Comparison of ENCODE assay signal across 8 cellular contexts in the genomic region with DNA sequence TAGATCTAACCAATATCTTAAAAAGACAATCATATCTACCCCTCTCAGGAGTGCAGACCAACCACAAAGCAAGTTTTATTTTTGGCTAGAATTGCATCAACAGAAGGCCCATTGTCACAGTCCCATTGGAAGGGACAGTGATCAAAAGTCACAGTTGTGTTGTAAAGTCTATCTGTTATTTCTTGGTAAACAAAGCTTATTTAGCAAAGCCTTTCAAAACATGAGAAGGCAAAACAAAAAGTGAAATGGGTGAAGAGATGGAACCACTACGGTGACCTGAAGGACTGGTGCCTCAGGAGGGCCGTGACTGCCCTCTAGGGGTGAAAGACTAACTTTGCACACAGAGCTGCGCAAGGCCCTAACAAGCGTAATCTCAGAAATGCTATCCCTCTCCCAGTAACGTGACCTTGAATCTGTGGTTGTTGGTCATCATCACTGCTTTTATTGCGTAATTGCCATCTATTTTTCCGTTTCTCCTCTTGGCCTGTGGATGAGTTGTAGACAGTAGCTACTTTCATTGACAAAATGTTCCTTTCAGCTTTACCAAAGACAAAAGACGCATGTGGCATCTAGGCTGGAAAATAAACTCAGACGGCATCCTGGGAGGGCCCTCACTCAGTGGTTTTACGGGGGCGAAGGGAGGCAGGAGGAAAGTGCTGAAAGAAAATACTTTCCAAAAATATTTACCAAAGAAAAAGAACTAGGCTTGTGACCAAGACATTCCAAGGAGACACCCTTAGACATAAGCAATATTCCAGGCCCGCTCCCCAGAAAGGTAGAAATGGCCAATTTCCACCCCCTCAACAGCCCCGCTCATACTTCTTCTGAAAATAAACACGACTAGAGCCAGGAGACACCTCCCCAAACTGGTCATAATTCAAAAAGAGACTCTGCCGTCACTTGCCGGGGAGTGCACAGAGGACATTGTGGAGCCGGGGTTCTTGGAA.
DNase-seq lines count a peak whose midpoint lies in the region; ATAC-seq and TF ChIP-seq lines count a peak whose summit lies in the region.

No MANE protein-coding gene starts in this region.

- H2BK120ac ChIP-seq in neuronal stem cell (ENCODE audit: low read depth, low read length): no peak overlapping the region

- H3K9me3 Mint-ChIP-seq in activated T-helper 1 cell treated with anti-CD3 and anti-CD28 coated beads, Interleukin-12 subunit alpha, Interleukin-12 subunit beta, Interleukin-2, Interleukin-4 antibody, amounts not matched to agents 30 ng/mL and 10 ng/mL and 1 ng/mL, durations not matched to agents 14 hours and 24 hours and 36 hours: no peaks in the 10 kb centered on the region

- H2AFZ ChIP-seq in neuronal stem cell (ENCODE audit: low read length): peak overlapping the region; percentile 34

- H3K27me3 Mint-ChIP-seq in activated T-helper 1 cell treated with anti-CD3 and anti-CD28 coated beads, Interleukin-12 subunit alpha, Interleukin-12 subunit beta, Interleukin-2, Interleukin-4 antibody, amounts not matched to agents 30 ng/mL and 10 ng/mL and 1 ng/mL, durations not matched to agents 14 hours and 24 hours and 36 hours (ENCODE audit: insufficient read depth): no peaks in the 10 kb centered on the region

- H3K4me1 ChIP-seq in Peyer's patch (no peaks in the 10 kb centered on the region), neuronal stem cell (ENCODE audit: control insufficient read depth in 2 of 2, insufficient read depth in 1 of 2, low read depth in 1 of 2, low read length in 2 of 2) (no peaks in the 10 kb centered on the region)

- H3K4ac ChIP-seq in neuronal stem cell (ENCODE audit: low read length): no peak overlapping the region

- H3K36me3 Mint-ChIP-seq in activated T-helper 1 cell treated with anti-CD3 and anti-CD28 coated beads, Interleukin-12 subunit alpha, Interleukin-12 subunit beta, Interleukin-2, Interleukin-4 antibody, amounts not matched to agents 30 ng/mL and 10 ng/mL and 1 ng/mL, durations not matched to agents 14 hours and 24 hours and 36 hours (ENCODE audit: low read depth): no peaks in the 10 kb centered on the region

- H3K4me3 ChIP-seq in Peyer's patch (no peak overlapping the region), fibroblast of mammary gland (ENCODE audit: control insufficient read depth, low read depth, low read length) (no peak overlapping the region), neuronal stem cell (ENCODE audit: low read length in 2 of 2) (no peak overlapping the region)

- H4K91ac ChIP-seq in neuronal stem cell (ENCODE audit: low read depth, low read length, poor library complexity): no peak overlapping the region

- DNase-seq in DMS114 treated with DMSO at 0.1 percent for 48 hours (lab: John Stamatoyannopoulos, UW; ENCODE audit: unreplicated experiment) (peak; percentile 27), GM20000 (ENCODE audit: low spot score) (peak; percentile 63), Peyer's patch (peak in 2 of 3 donors; percentile 37 to 84), fibroblast of mammary gland (ENCODE audit: low read depth) (peak; percentile 96), neuronal stem cell (ENCODE audit: low spot score) (peak; percentile 76), stromal cell of bone marrow (ENCODE audit: low read depth) (peak; percentile 93)
- peak; percentile 60 for DNase-seq in activated T-helper 1 cell treated with anti-CD3 and anti-CD28 coated beads, Interleukin-12 subunit alpha, Interleukin-12 subunit beta, Interleukin-2, Interleukin-4 antibody, amounts not matched to agents 30 ng/mL and 10 ng/mL and 1 ng/mL, durations not matched to agents 14 hours and 24 hours and 36 hours (ENCODE audit: low spot score)

- ATAC-seq in HG03575 (IDR thresholded peaks at IDR 0.05; ENCODE audit: extremely low read depth, insufficient number of reproducible peaks, low FRiP score, unreplicated experiment): peak; percentile 88

- no peak overlapping the region for H3K18ac ChIP-seq in neuronal stem cell (ENCODE audit: low read length)

- H2BK12ac ChIP-seq in neuronal stem cell (ENCODE audit: low read length): no peak overlapping the region

- WGBS in neuronal stem cell (ENCODE audit: extremely low coverage in 2 of 2, insufficient read length in 2 of 2, insufficient replicate concordance in 1 of 2), 2 donors: no CpG with 5 or more reads among the region's 17 CpGs

- TF ChIP-seq CTCF in GM20000 (IDR thresholded peaks at IDR 0.05; ENCODE audit: extremely low read depth, missing control alignments): peak; percentile 79
- TF ChIP-seq CTCF in Peyer's patch (IDR thresholded peaks at IDR 0.05): peak; percentile 63 to 91 (median 86)
- TF ChIP-seq CTCF in fibroblast of mammary gland (conservative IDR thresholded peaks at IDR 0.05; ENCODE audit: control insufficient read depth, insufficient read depth, low read depth, low read length): peak; percentile 98

- no peak overlapping the region for H3K23ac ChIP-seq in neuronal stem cell (ENCODE audit: low read depth, low read length, poor library complexity)

- H3K9ac ChIP-seq in neuronal stem cell (ENCODE audit: low read depth, low read length, poor library complexity): no peak overlapping the region

- no peak overlapping the region for H2BK5ac ChIP-seq in neuronal stem cell (ENCODE audit: low read length)

- H4K8ac ChIP-seq in neuronal stem cell (ENCODE audit: low read depth, low read length): no peak overlapping the region

- peak overlapping the region; percentile 58 for H3K27ac Mint-ChIP-seq in activated T-helper 1 cell treated with anti-CD3 and anti-CD28 coated beads, Interleukin-12 subunit alpha, Interleukin-12 subunit beta, Interleukin-2, Interleukin-4 antibody, amounts not matched to agents 30 ng/mL and 10 ng/mL and 1 ng/mL, durations not matched to agents 14 hours and 24 hours and 36 hours

- no peak for TF ChIP-seq POLR2A in Peyer's patch (IDR thresholded peaks at IDR 0.05)

- H3K4me3 Mint-ChIP-seq in activated T-helper 1 cell treated with anti-CD3 and anti-CD28 coated beads, Interleukin-12 subunit alpha, Interleukin-12 subunit beta, Interleukin-2, Interleukin-4 antibody, amounts not matched to agents 30 ng/mL and 10 ng/mL and 1 ng/mL, durations not matched to agents 14 hours and 24 hours and 36 hours: peak overlapping the region; percentile 55

- H3K4me1 Mint-ChIP-seq in activated T-helper 1 cell treated with anti-CD3 and anti-CD28 coated beads, Interleukin-12 subunit alpha, Interleukin-12 subunit beta, Interleukin-2, Interleukin-4 antibody, amounts not matched to agents 30 ng/mL and 10 ng/mL and 1 ng/mL, durations not matched to agents 14 hours and 24 hours and 36 hours (ENCODE audit: low read depth): peaks cover 30% of the 10 kb centered on the region

- H3K36me3 ChIP-seq in Peyer's patch (no peaks in the 10 kb centered on the region), neuronal stem cell (replicated peaks in 1 of 2; ENCODE audit: control insufficient read depth in 2 of 2, insufficient read depth in 2 of 2, low read length in 2 of 2) (no peaks in the 10 kb centered on the region)

- no peak overlapping the region for H3K4me2 ChIP-seq in neuronal stem cell (ENCODE audit: insufficient read depth, low read length, poor library complexity, severe bottlenecking)

- H3K79me1 ChIP-seq in neuronal stem cell (ENCODE audit: low read depth, low read length): no peaks in the 10 kb centered on the region

- H3K27me3 ChIP-seq in Peyer's patch: no peaks in the 10 kb centered on the region
- peaks cover 0 to 6% (median 0%) of the 10 kb centered on the region in 3 experiments for H3K27me3 ChIP-seq in neuronal stem cell (ENCODE audit: control insufficient read depth in 3 of 3, insufficient read depth in 3 of 3, low read depth in 1 of 3, low read length in 3 of 3)

- no peak overlapping the region for H2BK15ac ChIP-seq in neuronal stem cell (ENCODE audit: low read length)

- H3K27ac ChIP-seq in Peyer's patch (peak overlapping the region in 1 of 4 donors; percentile 25), neuronal stem cell (replicated peaks; ENCODE audit: low read length) (no peak overlapping the region)

- no peaks in the 10 kb centered on the region for H3K9me3 ChIP-seq in Peyer's patch
- H3K9me3 ChIP-seq in neuronal stem cell (replicated peaks in 1 of 2; ENCODE audit: control insufficient read depth in 2 of 2, insufficient read depth in 1 of 2, low read depth in 1 of 2, low read length in 2 of 2): no peaks in the 10 kb centered on the region

- intact Hi-C loops in activated T-helper 1 cell treated with anti-CD3 and anti-CD28 coated beads, Interleukin-12 subunit alpha, Interleukin-12 subunit beta, Interleukin-2, Interleukin-4 antibody, amounts not matched to agents 30 ng/mL and 10 ng/mL and 1 ng/mL, durations not matched to agents 14 hours and 24 hours and 36 hours (cut with micrococcal nuclease): loop anchor here (1.0 to 2.0 kb wide), 9 partner anchors 20 to 365 kb away; no protein-coding TSS in a partner anchor

- H3K14ac ChIP-seq in neuronal stem cell (ENCODE audit: low read length): no peak overlapping the region

- no peak overlapping the region for H2AK5ac ChIP-seq in neuronal stem cell (ENCODE audit: low read depth, low read length)

Comparison
In these comparisons a context has a peak if more than half of its experiments do, and no peak if none do; other contexts are left out.
1. DNase-seq: peak in every context shown above with its lines; median percentile 96 in fibroblast of mammary gland; 93 in stromal cell of bone marrow; 76 in neuronal stem cell; 63 in GM20000; 60 in Peyer's patch; 60 in activated T-helper 1 cell treated with anti-CD3 and anti-CD28 coated beads, Interleukin-12 subunit alpha, Interleukin-12 subunit beta, Interleukin-2, Interleukin-4 antibody, amounts not matched to agents 30 ng/mL and 10 ng/mL and 1 ng/mL, durations not matched to agents 14 hours and 24 hours and 36 hours; 27 in DMS114 treated with DMSO at 0.1 percent for 48 hours.